ENCODE assay signal across 7 cellular contexts in genomic region chr19:55516878-55517620, GRCh38. TPM values are rescaled to one million over a fixed set of nuclear protein-coding genes. Genes with fewer than 3 reads are reported as not detected.
DNase-seq lines count a peak whose midpoint lies in the region; ATAC-seq, FAIRE-seq and TF ChIP-seq lines count a peak whose summit lies in the region.

No MANE protein-coding gene starts in this region.

- peak overlapping the region; percentile 84 for H3K4me2 ChIP-seq in astrocyte (ENCODE audit: low read length)

- H3K36me3 ChIP-seq in astrocyte (ENCODE audit: insufficient read depth, low read length), result no peaks in the 10 kb centered on the region

- peak; percentile 59 for TF ChIP-seq CTCF in astrocyte (IDR thresholded peaks at IDR 0.05; ENCODE audit: insufficient read depth, low read depth, low read length)

- H3K9ac ChIP-seq in astrocyte (ENCODE audit: low read length), result peak overlapping the region; percentile 69

- H3K4me3 ChIP-seq in astrocyte (ENCODE audit: insufficient read depth, low read depth, low read length), result peak overlapping the region; percentile 34

- H3K4me1 Mint-ChIP-seq in T-helper 2 cell treated with Interferon-gamma antibody and Interleukin-4, amounts not matched to agents 5 μg/mL and 100 μg/mL, for 36 hours (ENCODE audit: low read depth), result peaks cover 2% of the 10 kb centered on the region
- no peaks in the 10 kb centered on the region for H3K4me1 Mint-ChIP-seq in astrocyte (ENCODE audit: low read depth, unreplicated experiment)

- H3K79me2 ChIP-seq in astrocyte (ENCODE audit: insufficient read depth, low read length), result no peaks in the 10 kb centered on the region

- ATAC-seq in GM18502 (IDR thresholded peaks at IDR 0.05; ENCODE audit: poor library complexity, unreplicated experiment) (peak; percentile 97), HG02970 (IDR thresholded peaks at IDR 0.05; ENCODE audit: low FRiP score, unreplicated experiment) (peak; percentile 96)

- FAIRE-seq in astrocyte (lab: Jason Lieb, UNC), result peak; percentile 39

- H3K4me3 Mint-ChIP-seq in T-helper 2 cell treated with Interferon-gamma antibody and Interleukin-4, amounts not matched to agents 5 μg/mL and 100 μg/mL, for 36 hours, result peak overlapping the region; percentile 79
- peak overlapping the region; percentile 9 for H3K4me3 Mint-ChIP-seq in astrocyte (ENCODE audit: unreplicated experiment)

- H3K27me3 ChIP-seq in astrocyte (ENCODE audit: insufficient read depth, low read length), result no peaks in the 10 kb centered on the region

- no peaks in the 10 kb centered on the region for H3K9me3 Mint-ChIP-seq in T-helper 2 cell treated with Interferon-gamma antibody and Interleukin-4, amounts not matched to agents 5 μg/mL and 100 μg/mL, for 36 hours
- H3K9me3 Mint-ChIP-seq in astrocyte (ENCODE audit: unreplicated experiment), result no peaks in the 10 kb centered on the region

- peak overlapping the region; percentile 50 for H3K27ac ChIP-seq in astrocyte (ENCODE audit: low read depth, low read length)

- H3K36me3 Mint-ChIP-seq in T-helper 2 cell treated with Interferon-gamma antibody and Interleukin-4, amounts not matched to agents 5 μg/mL and 100 μg/mL, for 36 hours (ENCODE audit: low read depth), result no peaks in the 10 kb centered on the region
- peaks cover 9% of the 10 kb centered on the region for H3K36me3 Mint-ChIP-seq in astrocyte (ENCODE audit: low read depth, unreplicated experiment)

- peak; percentile 65 for DNase-seq in NCI-H187 treated with DMSO at 0.1 percent for 48 hours (lab: John Stamatoyannopoulos, UW)
- peak; percentile 89 for DNase-seq in T-helper 2 cell treated with Interferon-gamma antibody and Interleukin-4, amounts not matched to agents 5 μg/mL and 100 μg/mL, for 36 hours (ENCODE audit: low spot score)
- DNase-seq in astrocyte (ENCODE audit: low read depth), result peak; percentile 67
- peak; percentile 99 for DNase-seq in hepatic stellate cell (ENCODE audit: low spot score)
- peak; percentile 68 for DNase-seq in renal cortical epithelial cell (ENCODE audit: low read depth)

- H2AFZ ChIP-seq in astrocyte (ENCODE audit: low read depth, low read length), result peak overlapping the region; percentile 50

- H3K27me3 Mint-ChIP-seq in T-helper 2 cell treated with Interferon-gamma antibody and Interleukin-4, amounts not matched to agents 5 μg/mL and 100 μg/mL, for 36 hours (ENCODE audit: low read depth), result peaks cover 8% of the 10 kb centered on the region
- no peaks in the 10 kb centered on the region for H3K27me3 Mint-ChIP-seq in astrocyte (ENCODE audit: low read depth, unreplicated experiment)

- H3K4me1 ChIP-seq in astrocyte (ENCODE audit: insufficient read depth, low read length), result peaks cover 15% of the 10 kb centered on the region

- peaks cover 4% of the 10 kb centered on the region for H4K20me1 ChIP-seq in astrocyte (ENCODE audit: insufficient read depth, low read length)

- no peaks in the 10 kb centered on the region for H3K9me3 ChIP-seq in astrocyte (ENCODE audit: insufficient read depth, low read depth, low read length)

- peak overlapping the region; percentile 66 for H3K27ac Mint-ChIP-seq in T-helper 2 cell treated with Interferon-gamma antibody and Interleukin-4, amounts not matched to agents 5 μg/mL and 100 μg/mL, for 36 hours
- H3K27ac Mint-ChIP-seq in astrocyte (ENCODE audit: unreplicated experiment), result peak overlapping the region; percentile 44

RNA-seq across cellular contexts. Expression of gene SBK2, which starts 19.9 kb away (rescaled TPM):
- 2.5 and 4.2 TPM in 2 replicates for total RNA-seq in astrocyte
- total RNA-seq in renal cortical epithelial cell, result 2.1 TPM in 1 of 2 replicates, not detected in the other

RNA-seq across cellular contexts. Expression of gene SBK3, which starts 28.3 kb away (rescaled TPM):
- total RNA-seq in astrocyte (0.34 and 0.91 TPM in 2 replicates), renal cortical epithelial cell (not detected in 2 replicates)

RNA-seq across cellular contexts. Expression of gene SSC5D, which starts 28.8 kb away (rescaled TPM):
- total RNA-seq in astrocyte, result 46.8 and 66.1 TPM in 2 replicates
- 5.0 and 69.4 TPM in 2 replicates for total RNA-seq in renal cortical epithelial cell

RNA-seq across cellular contexts. Expression of gene NAT14, which starts 32.1 kb away (rescaled TPM):
- total RNA-seq in astrocyte (68.7 and 71.2 TPM in 2 replicates), renal cortical epithelial cell (21.2 and 39.4 TPM in 2 replicates)

RNA-seq across cellular contexts. Expression of gene ZNF628, which starts 40.6 kb away (rescaled TPM):
- total RNA-seq in astrocyte, result 9.9 and 11.9 TPM in 2 replicates
- total RNA-seq in renal cortical epithelial cell, result 3.5 and 6.0 TPM in 2 replicates

Comparison
In these comparisons a context has a peak if more than half of its experiments do, and no peak if none do; other contexts are left out.
1. Peak in every context shown above with its lines: DNase-seq, ATAC-seq, H3K4me3 ChIP-seq and H3K27ac ChIP-seq.